ENCODE assay signal across 1 cellular context in the genomic region with DNA sequence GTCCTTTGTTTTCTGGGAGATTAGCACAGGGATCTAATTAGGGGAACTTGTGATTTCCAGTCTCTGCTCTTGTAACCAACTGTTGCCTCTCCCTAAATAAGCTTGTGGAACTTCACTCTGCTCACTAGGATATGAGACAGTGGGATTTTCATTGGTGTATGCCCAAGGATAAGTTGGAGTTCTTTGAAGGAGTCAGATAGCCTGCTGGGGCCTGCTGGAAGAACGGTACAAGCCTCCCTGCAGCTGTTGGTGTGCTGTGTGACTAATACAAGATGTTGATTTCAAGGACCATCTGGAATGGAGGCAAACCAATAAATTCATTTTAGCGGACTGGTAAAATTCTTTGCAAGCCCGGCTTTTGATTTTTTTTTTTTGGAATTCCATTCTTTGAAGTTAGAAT.
TF ChIP-seq lines count a peak whose summit lies in the region.

No MANE protein-coding gene starts in this region.

TF ChIP-seq in SK-N-SH treated with all-trans-retinoic acid at 6 μM for 48 hours, 23 proteins besides CTCF, POLR2A, EP300 and RAD21 (continued from another document):
- TF ChIP-seq, protein P1, sequence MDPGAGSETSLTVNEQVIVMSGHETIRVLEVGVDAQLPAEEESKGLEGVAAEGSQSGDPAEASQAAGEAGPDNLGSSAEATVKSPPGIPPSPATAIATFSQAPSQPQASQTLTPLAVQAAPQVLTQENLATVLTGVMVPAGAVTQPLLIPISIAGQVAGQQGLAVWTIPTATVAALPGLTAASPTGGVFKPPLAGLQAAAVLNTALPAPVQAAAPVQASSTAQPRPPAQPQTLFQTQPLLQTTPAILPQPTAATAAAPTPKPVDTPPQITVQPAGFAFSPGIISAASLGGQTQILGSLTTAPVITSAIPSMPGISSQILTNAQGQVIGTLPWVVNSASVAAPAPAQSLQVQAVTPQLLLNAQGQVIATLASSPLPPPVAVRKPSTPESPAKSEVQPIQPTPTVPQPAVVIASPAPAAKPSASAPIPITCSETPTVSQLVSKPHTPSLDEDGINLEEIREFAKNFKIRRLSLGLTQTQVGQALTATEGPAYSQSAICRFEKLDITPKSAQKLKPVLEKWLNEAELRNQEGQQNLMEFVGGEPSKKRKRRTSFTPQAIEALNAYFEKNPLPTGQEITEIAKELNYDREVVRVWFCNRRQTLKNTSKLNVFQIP (CRISPR knock-in tag; IDR thresholded peaks at IDR 0.05; ENCODE audit: borderline replicate concordance, low read depth), result no peak
- TF ChIP-seq ZC3H10 (CRISPR knock-in tag; IDR thresholded peaks at IDR 0.05), result no peak
- no peak for TF ChIP-seq ZNF8 (CRISPR knock-in tag; IDR thresholded peaks at IDR 0.05)
- no peak for TF ChIP-seq CSDC2 (CRISPR knock-in tag; IDR thresholded peaks at IDR 0.05)
- no peak for TF ChIP-seq OSR1 (CRISPR knock-in tag; IDR thresholded peaks at IDR 0.05)
- TF ChIP-seq ZFP3 (CRISPR knock-in tag; IDR thresholded peaks at IDR 0.05), result no peak
- TF ChIP-seq, protein P2, sequence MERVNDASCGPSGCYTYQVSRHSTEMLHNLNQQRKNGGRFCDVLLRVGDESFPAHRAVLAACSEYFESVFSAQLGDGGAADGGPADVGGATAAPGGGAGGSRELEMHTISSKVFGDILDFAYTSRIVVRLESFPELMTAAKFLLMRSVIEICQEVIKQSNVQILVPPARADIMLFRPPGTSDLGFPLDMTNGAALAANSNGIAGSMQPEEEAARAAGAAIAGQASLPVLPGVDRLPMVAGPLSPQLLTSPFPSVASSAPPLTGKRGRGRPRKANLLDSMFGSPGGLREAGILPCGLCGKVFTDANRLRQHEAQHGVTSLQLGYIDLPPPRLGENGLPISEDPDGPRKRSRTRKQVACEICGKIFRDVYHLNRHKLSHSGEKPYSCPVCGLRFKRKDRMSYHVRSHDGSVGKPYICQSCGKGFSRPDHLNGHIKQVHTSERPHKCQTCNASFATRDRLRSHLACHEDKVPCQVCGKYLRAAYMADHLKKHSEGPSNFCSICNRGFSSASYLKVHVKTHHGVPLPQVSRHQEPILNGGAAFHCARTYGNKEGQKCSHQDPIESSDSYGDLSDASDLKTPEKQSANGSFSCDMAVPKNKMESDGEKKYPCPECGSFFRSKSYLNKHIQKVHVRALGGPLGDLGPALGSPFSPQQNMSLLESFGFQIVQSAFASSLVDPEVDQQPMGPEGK (CRISPR knock-in tag; IDR thresholded peaks at IDR 0.05; ENCODE audit: borderline replicate concordance), result no peak
- TF ChIP-seq, protein P3, sequence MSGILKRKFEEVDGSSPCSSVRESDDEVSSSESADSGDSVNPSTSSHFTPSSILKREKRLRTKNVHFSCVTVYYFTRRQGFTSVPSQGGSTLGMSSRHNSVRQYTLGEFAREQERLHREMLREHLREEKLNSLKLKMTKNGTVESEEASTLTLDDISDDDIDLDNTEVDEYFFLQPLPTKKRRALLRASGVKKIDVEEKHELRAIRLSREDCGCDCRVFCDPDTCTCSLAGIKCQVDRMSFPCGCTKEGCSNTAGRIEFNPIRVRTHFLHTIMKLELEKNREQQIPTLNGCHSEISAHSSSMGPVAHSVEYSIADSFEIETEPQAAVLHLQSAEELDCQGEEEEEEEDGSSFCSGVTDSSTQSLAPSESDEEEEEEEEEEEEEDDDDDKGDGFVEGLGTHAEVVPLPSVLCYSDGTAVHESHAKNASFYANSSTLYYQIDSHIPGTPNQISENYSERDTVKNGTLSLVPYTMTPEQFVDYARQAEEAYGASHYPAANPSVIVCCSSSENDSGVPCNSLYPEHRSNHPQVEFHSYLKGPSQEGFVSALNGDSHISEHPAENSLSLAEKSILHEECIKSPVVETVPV (CRISPR knock-in tag; IDR thresholded peaks at IDR 0.05), result no peak
- TF ChIP-seq ZFP30 (CRISPR knock-in tag; IDR thresholded peaks at IDR 0.05), result no peak
- no peak for TF ChIP-seq BACH2 (CRISPR knock-in tag; IDR thresholded peaks at IDR 0.05; ENCODE audit: borderline replicate concordance)
- no peak for TF ChIP-seq ZNF565 (CRISPR knock-in tag; conservative IDR thresholded peaks at IDR 0.05; ENCODE audit: low read depth)
- TF ChIP-seq ISL1 (CRISPR knock-in tag; IDR thresholded peaks at IDR 0.05), result no peak
- no peak for TF ChIP-seq ESRRG (CRISPR knock-in tag; IDR thresholded peaks at IDR 0.05)
- no peak for TF ChIP-seq ARNTL (CRISPR knock-in tag; IDR thresholded peaks at IDR 0.05; ENCODE audit: borderline replicate concordance, low read depth)
- TF ChIP-seq PPARA (CRISPR knock-in tag; IDR thresholded peaks at IDR 0.05; ENCODE audit: borderline replicate concordance), result no peak
- TF ChIP-seq ZNF70 (CRISPR knock-in tag; IDR thresholded peaks at IDR 0.05), result no peak
